In genomic region chr2:112764071-112765044, GRCh38 we compare ENCODE assay signal across 1 cellular context.
A peak's percentile ranks its signal among the peaks of the same experiment; 100 is the strongest.
TF ChIP-seq lines count a peak whose summit lies in the region.

TSS of gene CKAP2L (minus strand) at chr2:112764609. CDS start at chr2:112764598, 11 bp downstream.

TF ChIP-seq in K562, 482 proteins besides CTCF, POLR2A, EP300 and RAD21 (continued from another document and continues in another):
- TF ChIP-seq MLLT1 (IDR thresholded peaks at IDR 0.05) = no peak; a peak in 1 of 4 replicates
- TF ChIP-seq POLR3A (IDR thresholded peaks at IDR 0.05; ENCODE audit: borderline replicate concordance, extremely low read depth, insufficient read depth, insufficient read length) = no peak
- TF ChIP-seq TEAD1 (CRISPR knock-in tag; IDR thresholded peaks at IDR 0.05) = no peak; a peak in 1 of 4 replicates
- TF ChIP-seq ZNF146 (CRISPR knock-in tag; IDR thresholded peaks at IDR 0.05; ENCODE audit: unreplicated experiment) = no peak
- no peak for TF ChIP-seq MEF2A (IDR thresholded peaks at IDR 0.05; ENCODE audit: control insufficient read depth, low read depth, low read length)
- no peak for TF ChIP-seq PHB2 (IDR thresholded peaks at IDR 0.05; ENCODE audit: low read depth)
- TF ChIP-seq IRF9 (tag; IDR thresholded peaks at IDR 0.05) = no peak
- peak; percentile 54; the same call in 1 of the 2 replicates for TF ChIP-seq MGA (IDR thresholded peaks at IDR 0.05)
- TF ChIP-seq ZNF449 (CRISPR knock-in tag; IDR thresholded peaks at IDR 0.05) = no peak
- peak; percentile 59; the same call in 1 of the 2 replicates for TF ChIP-seq STAT6 (CRISPR knock-in tag; IDR thresholded peaks at IDR 0.05)
- peak; percentile 92 for TF ChIP-seq EGR1 (conservative IDR thresholded peaks at IDR 0.05)
- no peak for TF ChIP-seq PPARD (CRISPR knock-in tag; IDR thresholded peaks at IDR 0.05)
- TF ChIP-seq ZBTB9 (CRISPR knock-in tag; IDR thresholded peaks at IDR 0.05) = no peak
- TF ChIP-seq ZNF282 (CRISPR knock-in tag; IDR thresholded peaks at IDR 0.05) = no peak
- no peak for TF ChIP-seq ZNF589 (CRISPR knock-in tag; IDR thresholded peaks at IDR 0.05; ENCODE audit: low read depth)
- no peak for TF ChIP-seq ZFP30 (CRISPR knock-in tag; IDR thresholded peaks at IDR 0.05; ENCODE audit: borderline replicate concordance)
- 0 out of 2 replicates have a peak, but pooled peaks have one; percentile 30 for TF ChIP-seq FOXP4 (CRISPR knock-in tag; IDR thresholded peaks at IDR 0.05; ENCODE audit: borderline replicate concordance)
- no peak for TF ChIP-seq MTA2 (IDR thresholded peaks at IDR 0.05; ENCODE audit: low read depth)
- no peak for TF ChIP-seq SMAD2 (IDR thresholded peaks at IDR 0.05; ENCODE audit: low read depth, low read length)
- no peak for TF ChIP-seq BDP1 (IDR thresholded peaks at IDR 0.05; ENCODE audit: insufficient read depth, insufficient read length)
- peak; percentile 93 for TF ChIP-seq POLR2G (IDR thresholded peaks at IDR 0.05; ENCODE audit: low read depth, low read length)
- no peak; the same call in 1 of the 2 replicates for TF ChIP-seq SNIP1 (IDR thresholded peaks at IDR 0.05; ENCODE audit: low read depth)
- TF ChIP-seq TAL1 (IDR thresholded peaks at IDR 0.05) = no peak
- no peak for TF ChIP-seq PRPF4 (IDR thresholded peaks at IDR 0.05; ENCODE audit: insufficient read depth, low read depth, low read length, poor library complexity, severe bottlenecking)
- peak; percentile 19 for TF ChIP-seq TAF1 (IDR thresholded peaks at IDR 0.05; ENCODE audit: control insufficient read depth, extremely low read depth, insufficient read depth, low read length, severe bottlenecking)
